In genomic region chr16:3165111-3165822, GRCh38 we compare ENCODE assay signal across 11 cellular contexts. TPM values are rescaled to one million over a fixed set of nuclear protein-coding genes. Genes with fewer than 3 reads are reported as not detected.
A peak's percentile ranks its signal among the peaks of the same experiment; 100 is the strongest.
DNase-seq lines count a peak whose midpoint lies in the region; ATAC-seq and TF ChIP-seq lines count a peak whose summit lies in the region.
"Had no signal": no experiment of that assay in that cellular context is flagged by ENCODE, and none has a peak within 500 bp of the region (broad histone marks: within the 10 kb centered on the region; RNA-seq: fewer than 3 reads in every experiment).

No MANE protein-coding gene starts in this region.

- H3K4me2 ChIP-seq in PC-3 (ENCODE audit: low read length) (peak overlapping the region; percentile 43; the same call in 1 of the 2 replicates), skeletal muscle satellite cell (ENCODE audit: low read length) (peak overlapping the region; percentile 80)

- no peaks in the 10 kb centered on the region for H3K9me2 ChIP-seq in PC-3 (replicated peaks; ENCODE audit: low read length)

- H3F3A ChIP-seq in PC-3 (ENCODE audit: low read length, unreplicated experiment) = no peaks in the 10 kb centered on the region

- no peaks in the 10 kb centered on the region for H3K36me3 ChIP-seq in PC-3 (ENCODE audit: low read depth, low read length)
- no peaks in the 10 kb centered on the region for H3K36me3 ChIP-seq in esophagus squamous epithelium
- no peaks in the 10 kb centered on the region for H3K36me3 ChIP-seq in skeletal muscle satellite cell (ENCODE audit: insufficient read depth, low read length)
- no peaks in the 10 kb centered on the region for H3K36me3 ChIP-seq in stomach

- BruUV-seq in PC-3 (replicated peaks; lab: Mats Ljungman, UMichigan) = no TSS peak

- no peak for DNase-seq in T-helper 2 cell treated with Interferon-gamma antibody and Interleukin-4, amounts not matched to agents 5 μg/mL and 100 μg/mL, for 36 hours (ENCODE audit: low spot score)
- DNase-seq in T-helper 2 cell (no peak), PC-3 (no peak), esophagus squamous epithelium (lab: John Stamatoyannopoulos, UW) (no peak), NCI-H510A (lab: John Stamatoyannopoulos, UW) (no peak), stomach (no peak)

- peaks cover 10% of the 10 kb centered on the region; the same call in 1 of the 2 replicates for H3K27me3 ChIP-seq in PC-3 (ENCODE audit: low read length)
- peaks cover 0 to 72% (median 10%) of the 10 kb centered on the region in 4 donors for H3K27me3 ChIP-seq in esophagus squamous epithelium
- peaks cover 26% of the 10 kb centered on the region for H3K27me3 ChIP-seq in skeletal muscle satellite cell (ENCODE audit: control insufficient read depth, insufficient read depth, low read length)
- peaks cover 0 to 49% (median 23%) of the 10 kb centered on the region in 3 donors for H3K27me3 ChIP-seq in stomach

- no peaks in the 10 kb centered on the region for H4K20me1 ChIP-seq in PC-3 (ENCODE audit: low read length)

- no peaks in the 10 kb centered on the region for H3K79me2 ChIP-seq in PC-3 (ENCODE audit: low read length)

- intact Hi-C loops in PC-3 (cut with micrococcal nuclease) (no loop called here), esophagus squamous epithelium (cut with DNase I) (no loop called here), stomach (cut with DNase I; ENCODE audit: low total_unique reads) (no loop called here)

- H3K9ac ChIP-seq in PC-3 (ENCODE audit: low read length) (no peak overlapping the region), skeletal muscle satellite cell (ENCODE audit: low read depth, low read length) (peak overlapping the region; percentile 40)

- H3K4me1 ChIP-seq in PC-3 (ENCODE audit: insufficient read depth, low read length) (no peaks in the 10 kb centered on the region), esophagus squamous epithelium (peaks cover 14 to 53% (median 24%) of the 10 kb centered on the region in 3 donors), skeletal muscle satellite cell (ENCODE audit: control insufficient read depth, insufficient read depth, low read length) (peaks cover under 1% of the 10 kb centered on the region), stomach (peaks cover 2 to 11% (median 7%) of the 10 kb centered on the region in 4 donors)

- TF ChIP-seq EP300 in stomach (IDR thresholded peaks at IDR 0.05) = no peak

- peaks cover 31% of the 10 kb centered on the region for H3K27me3 Mint-ChIP-seq in T-helper 2 cell treated with Interferon-gamma antibody and Interleukin-4, amounts not matched to agents 5 μg/mL and 100 μg/mL, for 36 hours (ENCODE audit: low read depth)

- TF ChIP-seq CTCF in PC-3 (conservative IDR thresholded peaks at IDR 0.05; ENCODE audit: low read depth, low read length) = no peak
- no peak for TF ChIP-seq CTCF in esophagus squamous epithelium (IDR thresholded peaks at IDR 0.05)
- TF ChIP-seq CTCF in stomach (IDR thresholded peaks at IDR 0.05) = no peak

- CTCF ChIA-PET in PC-3 (lab: Charles Lee) = no interaction called here

- H3K9me3 Mint-ChIP-seq in T-helper 2 cell treated with Interferon-gamma antibody and Interleukin-4, amounts not matched to agents 5 μg/mL and 100 μg/mL, for 36 hours = no peaks in the 10 kb centered on the region
- H3K9me3 Mint-ChIP-seq: type B pancreatic cell had no signal

- H3K27ac Mint-ChIP-seq in T-helper 2 cell treated with Interferon-gamma antibody and Interleukin-4, amounts not matched to agents 5 μg/mL and 100 μg/mL, for 36 hours = peak overlapping the region; percentile 73
- H3K27ac Mint-ChIP-seq: type B pancreatic cell had no signal

- H3K4me3 Mint-ChIP-seq in T-helper 2 cell treated with Interferon-gamma antibody and Interleukin-4, amounts not matched to agents 5 μg/mL and 100 μg/mL, for 36 hours = peak overlapping the region; percentile 48
- H3K4me3 Mint-ChIP-seq: type B pancreatic cell had no signal

- POLR2A ChIA-PET in PC-3 (lab: Charles Lee; ENCODE audit: unreplicated experiment) = no interaction called here

- H3K27ac ChIP-seq in PC-3 (ENCODE audit: low read length) (no peak overlapping the region), esophagus squamous epithelium (peak overlapping the region in 3 of 4 donors; percentile 24 to 74 (median 68)), stomach (peak overlapping the region in 2 of 5 donors; percentile 18 to 32)

- TF ChIP-seq POLR2A in esophagus squamous epithelium (IDR thresholded peaks at IDR 0.05) (no peak), stomach (IDR thresholded peaks at IDR 0.05) (no peak)

- H3K36me3 Mint-ChIP-seq in T-helper 2 cell treated with Interferon-gamma antibody and Interleukin-4, amounts not matched to agents 5 μg/mL and 100 μg/mL, for 36 hours (ENCODE audit: low read depth) = no peaks in the 10 kb centered on the region
- H3K36me3 Mint-ChIP-seq: type B pancreatic cell had no signal

- H2AFZ ChIP-seq in PC-3 (ENCODE audit: low read length) = peak overlapping the region; percentile 65

- H3K4me3 ChIP-seq in PC-3 (ENCODE audit: low read length) = peak overlapping the region; percentile 35; the same call in 1 of the 2 replicates
- peak overlapping the region in 3 of 4 donors; percentile 10 to 57 (median 23) for H3K4me3 ChIP-seq in esophagus squamous epithelium
- H3K4me3 ChIP-seq in skeletal muscle satellite cell (ENCODE audit: low read length) = peak overlapping the region; percentile 52
- peak overlapping the region in 2 of 4 donors; percentile 15 to 19 for H3K4me3 ChIP-seq in stomach

- H3K9me3 ChIP-seq in PC-3 (ENCODE audit: low read length) = no peaks in the 10 kb centered on the region
- no peaks in the 10 kb centered on the region for H3K9me3 ChIP-seq in esophagus squamous epithelium
- H3K9me3 ChIP-seq in skeletal muscle satellite cell (replicated peaks; ENCODE audit: low read length) = no peaks in the 10 kb centered on the region
- H3K9me3 ChIP-seq in stomach = no peaks in the 10 kb centered on the region

- H3K4me1 Mint-ChIP-seq in T-helper 2 cell treated with Interferon-gamma antibody and Interleukin-4, amounts not matched to agents 5 μg/mL and 100 μg/mL, for 36 hours (ENCODE audit: low read depth) = peaks cover 16% of the 10 kb centered on the region

- WGBS in esophagus squamous epithelium, 2 donors = 73 to 88% methylated on average over 9 to 11 of the region's 12 CpGs
- WGBS in stomach, 5 donors = 85 to 94% (median 89%) methylated on average over 11 to 12 of the region's 12 CpGs

- ATAC-seq in PC-3 = no peak
- ATAC-seq in HG03520 (IDR thresholded peaks at IDR 0.05; ENCODE audit: unreplicated experiment) = no peak

RNA-seq across cellular contexts. Expression of gene OR1F1, which starts 22.7 kb away (rescaled TPM):
- total RNA-seq in PC-3 (2014; rRNA removed) = not detected in 2 replicates
- not detected for total RNA-seq in esophagus squamous epithelium
- not detected in 2 replicates for total RNA-seq in skeletal muscle satellite cell (2012; rRNA removed)
- not detected for total RNA-seq in stomach
- not detected for polyA plus RNA-seq in stomach
- total RNA-seq: A673, lung microvascular endothelial cell had no signal

RNA-seq across cellular contexts. Expression of gene ZNF213, which starts 30.4 kb away (rescaled TPM):
- 3.6 and 9.6 TPM in 2 replicates for total RNA-seq in PC-3 (2014; rRNA removed)
- 10 to 100 TPM in 1 of 4 donors, 1 to 10 TPM in 3; 3.9 to 14.3 (median 6.4) TPM for total RNA-seq in esophagus squamous epithelium
- total RNA-seq in skeletal muscle satellite cell (2012; rRNA removed) = 6.6 and 7.0 TPM in 2 replicates
- 10 to 100 TPM in 3 of 5 donors, 1 to 10 TPM in 2; 1.3 to 87.8 (median 20.0) TPM for total RNA-seq in stomach
- polyA plus RNA-seq in stomach = 1 to 10 TPM; 5.8 to 6.7 (median 6.1) TPM

RNA-seq across cellular contexts. Expression of gene ZNF205, which starts 52.9 kb away (rescaled TPM):
- total RNA-seq in PC-3 (2014; rRNA removed) = 19.0 and 27.0 TPM in 2 replicates
- 10 to 100 TPM in 3 of 4 donors, 1 to 10 TPM in 1; 9.7 to 13.9 (median 11.9) TPM for total RNA-seq in esophagus squamous epithelium
- total RNA-seq in skeletal muscle satellite cell (2012; rRNA removed) = 13.9 and 16.4 TPM in 2 replicates
- 10 to 100 TPM in 1 of 5 donors, 1 to 10 TPM in 3, under 1 TPM in 1; 0.87 to 21.9 (median 5.5) TPM for total RNA-seq in stomach
- 10 to 100 TPM; 16.6 to 27.5 (median 20.9) TPM for polyA plus RNA-seq in stomach
